ENCODE assay signal across 16 cellular contexts in the genomic region with DNA sequence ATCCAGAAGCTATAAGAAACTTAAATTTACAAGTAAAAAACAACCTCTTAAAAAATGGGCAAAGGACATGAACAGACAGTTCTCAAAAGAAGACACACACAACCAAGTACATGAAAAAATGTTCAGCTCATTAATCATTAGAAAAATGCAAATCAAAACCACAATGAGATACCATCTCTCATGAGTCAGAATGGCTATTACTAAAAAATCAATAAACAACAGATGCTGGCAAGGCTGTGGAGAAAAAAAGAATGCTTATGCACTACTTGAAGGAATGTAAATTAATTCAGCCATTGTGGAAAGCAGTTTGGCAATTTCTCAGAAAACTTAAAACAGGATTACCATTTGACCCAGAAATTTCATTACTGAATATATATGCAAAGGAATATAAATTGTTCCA.
DNase-seq lines count a peak whose midpoint lies in the region; ATAC-seq and TF ChIP-seq lines count a peak whose summit lies in the region.
"Had no signal": no experiment of that assay in that cellular context is flagged by ENCODE, and none has a peak within 500 bp of the region (broad histone marks: within the 10 kb centered on the region; RNA-seq: fewer than 3 reads in every experiment).

No MANE protein-coding gene starts in this region.

- H3K27ac Mint-ChIP-seq in GM23338 (no peak overlapping the region), type B pancreatic cell (no peak overlapping the region)
- H3K27ac Mint-ChIP-seq: CD14-positive monocyte had no signal

- no peaks in the 10 kb centered on the region for H3K79me2 ChIP-seq in GM23338 (replicated peaks; ENCODE audit: insufficient read depth)

- DNase-seq in BJ (ENCODE audit: low read depth), result peak; percentile 29
- DNase-seq in HCEC 1CT, result peak; percentile 1
- DNase-seq in astrocyte of the spinal cord (ENCODE audit: low read depth, low spot score), result peak; percentile 33
- DNase-seq in fibroblast of the conjunctiva (ENCODE audit: low read depth), result peak; percentile 5
- no peak for DNase-seq in ascending aorta (ENCODE audit: low spot score in 2 of 2)
- DNase-seq in GM23338 (ENCODE audit: low spot score), result no peak
- DNase-seq in psoas muscle, result no peak
- no peak for DNase-seq in type B pancreatic cell (ENCODE audit: extremely low spot score, unreplicated experiment)
- DNase-seq: COR-L47; GDM1; NCI-H1436; NCI-H2029 treated with DMSO at 0.1 percent for 48 hours; NCI-H526; NK-92 treated with Interleukin-12 subunit alpha and Interleukin-12 subunit beta, amount 100 ng/mL, for 24 hours; OCI-M1 had no signal

- no peaks in the 10 kb centered on the region for H3K9me2 ChIP-seq in GM23338 (ENCODE audit: insufficient read depth)

- no peaks in the 10 kb centered on the region for H3F3A ChIP-seq in GM23338 (replicated peaks; ENCODE audit: low read depth)

- H3K9me3 Mint-ChIP-seq in GM23338, result no peaks in the 10 kb centered on the region
- H3K9me3 Mint-ChIP-seq in type B pancreatic cell, result peaks cover 6% of the 10 kb centered on the region

- no peaks in the 10 kb centered on the region for H3K9me3 ChIP-seq in ascending aorta
- H3K9me3 ChIP-seq in psoas muscle, result peaks cover 7% of the 10 kb centered on the region

- no peak overlapping the region for H3K4me2 ChIP-seq in GM23338

- H3K27me3 ChIP-seq in BJ (ENCODE audit: control insufficient read depth, insufficient read depth, low read length), result no peaks in the 10 kb centered on the region
- H3K27me3 ChIP-seq in ascending aorta, result no peaks in the 10 kb centered on the region
- H3K27me3 ChIP-seq in GM23338 (ENCODE audit: insufficient read depth), result no peaks in the 10 kb centered on the region
- no peaks in the 10 kb centered on the region for H3K27me3 ChIP-seq in psoas muscle (ENCODE audit: insufficient read depth in 3 of 3, low read length in 2 of 3)

- H3K27me3 Mint-ChIP-seq in GM23338 (ENCODE audit: insufficient read depth, low read depth, poor library complexity) (no peaks in the 10 kb centered on the region), type B pancreatic cell (no peaks in the 10 kb centered on the region)

- CTCF ChIA-PET in BJ (lab: Yijun Ruan, JAX), result no interaction called here

- no peaks in the 10 kb centered on the region for H4K20me1 ChIP-seq in GM23338 (replicated peaks; ENCODE audit: insufficient read depth)

- H3K36me3 Mint-ChIP-seq in GM23338 (ENCODE audit: low read depth) (no peaks in the 10 kb centered on the region), type B pancreatic cell (no peaks in the 10 kb centered on the region)
- H3K36me3 Mint-ChIP-seq: CD14-positive monocyte had no signal

- H3K4me1 ChIP-seq in ascending aorta (no peaks in the 10 kb centered on the region), GM23338 (ENCODE audit: insufficient read depth) (no peaks in the 10 kb centered on the region), psoas muscle (no peaks in the 10 kb centered on the region)

- ATAC-seq in GM23338 (no peak), psoas muscle (no peak)

- in situ Hi-C loops in astrocyte of the spinal cord (cut with HindIII; ENCODE audit: low sequenced_read_pairs), result no loop called here

- no peak overlapping the region for H3K4me3 ChIP-seq in BJ (ENCODE audit: low read depth, low read length)
- H3K4me3 ChIP-seq in astrocyte of the spinal cord (ENCODE audit: low read depth, low read length), result no peak overlapping the region
- H3K4me3 ChIP-seq in ascending aorta, result no peak overlapping the region
- no peak overlapping the region for H3K4me3 ChIP-seq in GM23338
- no peak overlapping the region for H3K4me3 ChIP-seq in psoas muscle

- H2AFZ ChIP-seq in GM23338, result no peak overlapping the region

- intact Hi-C loops in ascending aorta (cut with DNase I), result no loop called here
- intact Hi-C loops in psoas muscle (cut with DNase I), result no loop called here

- TF ChIP-seq CTCF in BJ (IDR thresholded peaks at IDR 0.05; ENCODE audit: insufficient read depth, low read depth, low read length) (no peak), astrocyte of the spinal cord (IDR thresholded peaks at IDR 0.05; ENCODE audit: low read depth, low read length) (no peak), ascending aorta (IDR thresholded peaks at IDR 0.05) (no peak), GM23338 (conservative IDR thresholded peaks at IDR 0.05; ENCODE audit: low read depth in 2 of 2) (no peak), psoas muscle (IDR thresholded peaks at IDR 0.05) (no peak), type B pancreatic cell (conservative IDR thresholded peaks at IDR 0.05) (no peak)

- H3K4me3 Mint-ChIP-seq in GM23338, result no peak overlapping the region
- H3K4me3 Mint-ChIP-seq in type B pancreatic cell, result no peak overlapping the region
- H3K4me3 Mint-ChIP-seq: CD14-positive monocyte had no signal

- POLR2A ChIA-PET in BJ (lab: Charles Lee), result no interaction called here

- H3K27ac ChIP-seq in ascending aorta, result no peak overlapping the region
- H3K27ac ChIP-seq in GM23338 (ENCODE audit: low read depth), result no peak overlapping the region
- H3K27ac ChIP-seq in psoas muscle, result no peak overlapping the region

- H3K36me3 ChIP-seq in BJ (ENCODE audit: control insufficient read depth, insufficient read depth, low read length), result no peaks in the 10 kb centered on the region
- H3K36me3 ChIP-seq in ascending aorta, result no peaks in the 10 kb centered on the region
- no peaks in the 10 kb centered on the region for H3K36me3 ChIP-seq in GM23338 (ENCODE audit: insufficient read depth)
- no peaks in the 10 kb centered on the region for H3K36me3 ChIP-seq in psoas muscle (ENCODE audit: insufficient read depth in 1 of 2, low read depth in 1 of 2)

- H3K4me1 Mint-ChIP-seq in GM23338 (no peaks in the 10 kb centered on the region), type B pancreatic cell (ENCODE audit: unreplicated experiment) (no peaks in the 10 kb centered on the region)
- H3K4me1 Mint-ChIP-seq: CD14-positive monocyte had no signal

TF ChIP-seq in GM23338, 12 proteins besides CTCF, POLR2A, EP300 and RAD21 (continues in another document):
- no peak for TF ChIP-seq NANOG (IDR thresholded peaks at IDR 0.05; ENCODE audit: borderline replicate concordance)
- TF ChIP-seq, protein P1, sequence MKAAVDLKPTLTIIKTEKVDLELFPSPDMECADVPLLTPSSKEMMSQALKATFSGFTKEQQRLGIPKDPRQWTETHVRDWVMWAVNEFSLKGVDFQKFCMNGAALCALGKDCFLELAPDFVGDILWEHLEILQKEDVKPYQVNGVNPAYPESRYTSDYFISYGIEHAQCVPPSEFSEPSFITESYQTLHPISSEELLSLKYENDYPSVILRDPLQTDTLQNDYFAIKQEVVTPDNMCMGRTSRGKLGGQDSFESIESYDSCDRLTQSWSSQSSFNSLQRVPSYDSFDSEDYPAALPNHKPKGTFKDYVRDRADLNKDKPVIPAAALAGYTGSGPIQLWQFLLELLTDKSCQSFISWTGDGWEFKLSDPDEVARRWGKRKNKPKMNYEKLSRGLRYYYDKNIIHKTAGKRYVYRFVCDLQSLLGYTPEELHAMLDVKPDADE (IDR thresholded peaks at IDR 0.05), result no peak
- no peak for TF ChIP-seq ZNF331 (CRISPR knock-in tag; IDR thresholded peaks at IDR 0.05; ENCODE audit: low read depth)
- TF ChIP-seq EZH2phosphoT487 (IDR thresholded peaks at IDR 0.05; ENCODE audit: unreplicated experiment), result no peak

Comparison
In these comparisons a context has a peak if more than half of its experiments do, and no peak if none do; other contexts are left out.
1. DNase-seq: peak in BJ (single experiment), HCEC 1CT (single experiment), astrocyte of the spinal cord (single experiment) and fibroblast of the conjunctiva (single experiment); none in ascending aorta (0 of 2), GM23338 (single experiment), psoas muscle (0 of 2) and type B pancreatic cell (single experiment).